In genomic region chr1:41509270-41509671, GRCh38 we compare ENCODE assay signal across 26 cellular contexts. TPM values are rescaled to one million over a fixed set of nuclear protein-coding genes. Genes with fewer than 3 reads are reported as not detected.
"Had no signal": no experiment of that assay in that cellular context is flagged by ENCODE, and none has a peak within 500 bp of the region (broad histone marks: within the 10 kb centered on the region; RNA-seq: fewer than 3 reads in every experiment).

No MANE protein-coding gene starts in this region.

- DNase-seq: activated CD4-positive, alpha-beta T cell treated with anti-CD3 and anti-CD28 coated beads for 1 hour; activated CD4-positive, alpha-beta T cell treated with anti-CD3 and anti-CD28 coated beads, Interleukin-2, amount 50 U/mL, for 4 hours; activated naive CD4-positive, alpha-beta T cell; activated T-cell treated with anti-CD3 and anti-CD28 coated beads for 4 hours; adrenal gland; effector CD8-positive, alpha-beta T cell; gastrocnemius medialis; left ventricle myocardium inferior; mucosa of descending colon; naive B cell; stimulated activated CD4-positive, alpha-beta T cell treated with anti-CD3 and anti-CD28 coated beads, Interleukin-12 subunit alpha, Interleukin-12 subunit beta, amount 100 ng/mL, for 4 hours; stimulated activated CD4-positive, alpha-beta T cell treated with anti-CD3 and anti-CD28 coated beads, Interleukin-1b, Interleukin-23, amount 100 ng/mL, for 48 hours; stimulated activated CD8-positive, alpha-beta memory T cell treated with anti-CD3 and anti-CD28 coated beads, Interleukin-4, amount 100 ng/mL, for 48 hours; WERI-Rb-1 had no signal

- H3K36me3 ChIP-seq: gastrocnemius medialis, prostate gland, right atrium auricular region had no signal

- H3K4me1 ChIP-seq: adrenal gland, gastrocnemius medialis, prostate gland had no signal

- H3K27ac Mint-ChIP-seq: activated T-helper 17 cell treated with anti-CD3 and anti-CD28 coated beads, Interleukin-2, amount 50 U/mL, for 72 hours; dendritic cell treated with granulocyte-macrophage colony-stimulating factor and Interleukin-4, amounts not matched to agents 40 ng/mL and 50 ng/mL, for 4 days had no signal

- H3K9me3 ChIP-seq: adrenal gland, gastrocnemius medialis, heart left ventricle, left ventricle myocardium inferior, mucosa of descending colon, prostate gland, right atrium auricular region, tibial nerve had no signal

- H3K9me3 Mint-ChIP-seq: activated T-helper 17 cell treated with anti-CD3 and anti-CD28 coated beads, Interleukin-2, amount 50 U/mL, for 72 hours; dendritic cell treated with granulocyte-macrophage colony-stimulating factor and Interleukin-4, amounts not matched to agents 40 ng/mL and 50 ng/mL, for 4 days; naive B cell; neural crest cell; stimulated activated naive CD8-positive, alpha-beta T cell treated with anti-CD3 and anti-CD28 coated beads, Interleukin-15, Interleukin-2, amounts not matched to agents 100 ng/mL and 50 ng/mL, for 24 hours had no signal

- H3K27me3 ChIP-seq: adrenal gland, gastrocnemius medialis, heart left ventricle, right atrium auricular region, tibial nerve had no signal

- H3K4me3 ChIP-seq: adrenal gland, gastrocnemius medialis, heart left ventricle, left ventricle myocardium inferior, mucosa of descending colon, prostate gland, right atrium auricular region, tibial nerve had no signal

- H3K27me3 Mint-ChIP-seq: activated T-helper 17 cell treated with anti-CD3 and anti-CD28 coated beads, Interleukin-2, amount 50 U/mL, for 72 hours; dendritic cell treated with granulocyte-macrophage colony-stimulating factor and Interleukin-4, amounts not matched to agents 40 ng/mL and 50 ng/mL, for 4 days; naive B cell; stimulated activated naive CD8-positive, alpha-beta T cell treated with anti-CD3 and anti-CD28 coated beads, Interleukin-15, Interleukin-2, amounts not matched to agents 100 ng/mL and 50 ng/mL, for 24 hours had no signal

- H3K27ac ChIP-seq: adrenal gland, gastrocnemius medialis, heart left ventricle, left ventricle myocardium inferior, prostate gland, right atrium auricular region, tibial nerve, WERI-Rb-1 had no signal

- ATAC-seq: activated T-helper 17 cell treated with anti-CD3 and anti-CD28 coated beads, Interleukin-2, amount 50 U/mL, for 72 hours; esophagus mucosa; gastrocnemius medialis; heart left ventricle; mucosa of descending colon had no signal

- H3K4me3 Mint-ChIP-seq: activated T-helper 17 cell treated with anti-CD3 and anti-CD28 coated beads, Interleukin-2, amount 50 U/mL, for 72 hours; dendritic cell treated with granulocyte-macrophage colony-stimulating factor and Interleukin-4, amounts not matched to agents 40 ng/mL and 50 ng/mL, for 4 days; naive B cell; neural crest cell; stimulated activated naive CD8-positive, alpha-beta T cell treated with anti-CD3 and anti-CD28 coated beads, Interleukin-15, Interleukin-2, amounts not matched to agents 100 ng/mL and 50 ng/mL, for 24 hours had no signal

RNA-seq across cellular contexts. Expression of gene EDN2, which starts 24.8 kb away (rescaled TPM):
- total RNA-seq: activated T-helper 17 cell treated with anti-CD3 and anti-CD28 coated beads, Interleukin-2, amount 50 U/mL, for 72 hours; adrenal gland; gastrocnemius medialis; kidney epithelial cell; neural crest cell; osteoblast; T-helper 2 cell treated with Interferon-gamma antibody and Interleukin-4, amounts not matched to agents 100 ng/mL and 5 ng/mL, for 36 hours had no signal
